ENCODE assay signal across 32 cellular contexts in the genomic region with DNA sequence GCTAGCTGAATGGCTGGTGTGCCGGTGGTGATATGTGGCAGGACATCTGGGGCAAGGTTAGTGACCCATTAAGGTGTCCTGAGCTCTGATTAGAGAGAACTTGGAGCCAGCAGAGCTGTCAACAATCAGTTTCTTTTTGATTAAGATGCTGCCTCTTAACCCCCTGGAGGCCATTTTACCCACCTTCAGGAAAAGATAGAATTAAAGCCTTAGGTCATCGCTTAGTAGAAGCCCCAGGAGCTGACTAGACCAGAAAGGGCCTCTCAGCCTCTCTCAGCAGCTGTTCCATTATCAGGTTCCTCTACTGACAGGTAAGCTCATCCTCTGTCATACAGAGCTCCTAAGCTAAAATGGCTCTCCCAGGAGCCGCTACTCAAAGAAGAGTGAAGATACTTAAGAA.
DNase-seq lines count a peak whose midpoint lies in the region; ATAC-seq and TF ChIP-seq lines count a peak whose summit lies in the region.
"Had no signal": no experiment of that assay in that cellular context is flagged by ENCODE, and none has a peak within 500 bp of the region (broad histone marks: within the 10 kb centered on the region; RNA-seq: fewer than 3 reads in every experiment).

No MANE protein-coding gene starts in this region.

- H3K27me3 ChIP-seq in neural cell (ENCODE audit: insufficient read depth, low read depth, low read length), result no peaks in the 10 kb centered on the region
- no peaks in the 10 kb centered on the region for H3K27me3 ChIP-seq in stomach
- no peaks in the 10 kb centered on the region for H3K27me3 ChIP-seq in ovary
- H3K27me3 ChIP-seq: dorsolateral prefrontal cortex, heart right ventricle, pancreas, uterus had no signal

- H3K27ac Mint-ChIP-seq in IgD-negative memory B cell, result peak overlapping the region in 2 of 3 donors; percentile 3
- H3K27ac Mint-ChIP-seq in activated T-helper 1 cell treated with anti-CD3 and anti-CD28 coated beads, Interleukin-12 subunit alpha, Interleukin-12 subunit beta, Interleukin-2, Interleukin-4 antibody, amounts not matched to agents 30 ng/mL and 10 ng/mL and 1 ng/mL, durations not matched to agents 14 hours and 24 hours and 36 hours, result peak overlapping the region; percentile 24
- H3K27ac Mint-ChIP-seq: activated CD4-positive, alpha-beta T cell treated with anti-CD3 and anti-CD28 coated beads, Interleukin-2, amount 10 ng/mL, durations not matched to agents 7 days and 5 days; activated CD8-positive, alpha-beta memory T cell treated with anti-CD3 and anti-CD28 coated beads, Interleukin-2, amount 10 ng/mL, durations not matched to agents 7 days and 5 days; activated naive CD4-positive, alpha-beta T cell treated with anti-CD3 and anti-CD28 coated beads for 36 hours; natural killer cell; stimulated activated naive CD8-positive, alpha-beta T cell treated with anti-CD3 and anti-CD28 coated beads, Interleukin-15, Interleukin-2, amounts not matched to agents 100 ng/mL and 50 ng/mL, for 24 hours had no signal

- TF ChIP-seq EP300 in neural cell (conservative IDR thresholded peaks at IDR 0.05; ENCODE audit: poor library complexity, severe bottlenecking) (no peak), stomach (IDR thresholded peaks at IDR 0.05) (no peak), ovary (IDR thresholded peaks at IDR 0.05) (no peak)

- TF ChIP-seq POLR2A in stomach (IDR thresholded peaks at IDR 0.05) (no peak), ovary (IDR thresholded peaks at IDR 0.05) (no peak)

- no peaks in the 10 kb centered on the region for H4K20me1 ChIP-seq in neural cell (ENCODE audit: insufficient read depth)

- H3K4me3 ChIP-seq in neural cell (ENCODE audit: low read length), result peak overlapping the region; percentile 11
- H3K4me3 ChIP-seq in stomach, result no peak overlapping the region
- H3K4me3 ChIP-seq in ovary, result no peak overlapping the region
- H3K4me3 ChIP-seq: dorsolateral prefrontal cortex, heart right ventricle, K562, pancreas, thoracic aorta, uterus had no signal

- TF ChIP-seq CTCF in neural cell (IDR thresholded peaks at IDR 0.05; ENCODE audit: poor library complexity, severe bottlenecking), result no peak
- TF ChIP-seq CTCF in stomach (IDR thresholded peaks at IDR 0.05), result no peak
- no peak for TF ChIP-seq CTCF in ovary (IDR thresholded peaks at IDR 0.05)

- DNase-seq in NCI-H146 (lab: John Stamatoyannopoulos, UW), result peak; percentile 32
- no peak for DNase-seq in NCI-H146 treated with DMSO at 0.1 percent for 48 hours (lab: John Stamatoyannopoulos, UW; ENCODE audit: unreplicated experiment)
- no peak for DNase-seq in activated T-helper 1 cell treated with anti-CD3 and anti-CD28 coated beads, Interleukin-12 subunit alpha, Interleukin-12 subunit beta, Interleukin-2, Interleukin-4 antibody, amounts not matched to agents 30 ng/mL and 10 ng/mL and 1 ng/mL, durations not matched to agents 14 hours and 24 hours and 36 hours (ENCODE audit: low spot score)
- DNase-seq in stomach, result no peak
- no peak for DNase-seq in ovary
- DNase-seq: 8988T; activated CD4-positive, alpha-beta T cell treated with anti-CD3 and anti-CD28 coated beads, Interleukin-2, amount 10 ng/mL, durations not matched to agents 7 days and 5 days; activated CD8-positive, alpha-beta memory T cell treated with anti-CD3 and anti-CD28 coated beads, Interleukin-2, amount 10 ng/mL, durations not matched to agents 7 days and 5 days; activated naive CD4-positive, alpha-beta T cell treated with anti-CD3 and anti-CD28 coated beads for 36 hours; activated T-cell treated with anti-CD3 and anti-CD28 coated beads, Interleukin-2, amount 50 U/mL, for 4 hours; cerebellar nuclear complex; dorsolateral prefrontal cortex; foreskin melanocyte; H7; heart right ventricle; kidney; natural killer cell; NCI-H1048; NCI-H1694 treated with DMSO at 0.1 percent for 48 hours; pancreas; small intestine; SW 1271; T-helper 9 cell; uterus had no signal

- no peak overlapping the region for H2AFZ ChIP-seq in neural cell (ENCODE audit: low read depth, low read length)

- peaks cover 0 to 4% (median 1%) of the 10 kb centered on the region in 3 donors for H3K4me1 Mint-ChIP-seq in IgD-negative memory B cell
- no peaks in the 10 kb centered on the region for H3K4me1 Mint-ChIP-seq in activated T-helper 1 cell treated with anti-CD3 and anti-CD28 coated beads, Interleukin-12 subunit alpha, Interleukin-12 subunit beta, Interleukin-2, Interleukin-4 antibody, amounts not matched to agents 30 ng/mL and 10 ng/mL and 1 ng/mL, durations not matched to agents 14 hours and 24 hours and 36 hours (ENCODE audit: low read depth)
- H3K4me1 Mint-ChIP-seq: activated CD8-positive, alpha-beta memory T cell treated with anti-CD3 and anti-CD28 coated beads, Interleukin-2, amount 10 ng/mL, durations not matched to agents 7 days and 5 days; CD14-positive monocyte; natural killer cell had no signal

- H3K9me3 Mint-ChIP-seq in IgD-negative memory B cell, result peaks cover 0 to 5% (median 0%) of the 10 kb centered on the region in 3 donors
- H3K9me3 Mint-ChIP-seq in activated T-helper 1 cell treated with anti-CD3 and anti-CD28 coated beads, Interleukin-12 subunit alpha, Interleukin-12 subunit beta, Interleukin-2, Interleukin-4 antibody, amounts not matched to agents 30 ng/mL and 10 ng/mL and 1 ng/mL, durations not matched to agents 14 hours and 24 hours and 36 hours, result no peaks in the 10 kb centered on the region
- H3K9me3 Mint-ChIP-seq: activated naive CD4-positive, alpha-beta T cell treated with anti-CD3 and anti-CD28 coated beads for 36 hours; activated T-cell treated with anti-CD3 and anti-CD28 coated beads, Interleukin-2, amount 50 U/mL, for 4 hours; CD14-positive monocyte; natural killer cell; stimulated activated naive CD8-positive, alpha-beta T cell treated with anti-CD3 and anti-CD28 coated beads, Interleukin-15, Interleukin-2, amounts not matched to agents 100 ng/mL and 50 ng/mL, for 24 hours had no signal

- H3K9me2 ChIP-seq in neural cell (ENCODE audit: insufficient read depth, low read length), result no peaks in the 10 kb centered on the region

- no peaks in the 10 kb centered on the region for H3K27me3 Mint-ChIP-seq in IgD-negative memory B cell
- H3K27me3 Mint-ChIP-seq in activated T-helper 1 cell treated with anti-CD3 and anti-CD28 coated beads, Interleukin-12 subunit alpha, Interleukin-12 subunit beta, Interleukin-2, Interleukin-4 antibody, amounts not matched to agents 30 ng/mL and 10 ng/mL and 1 ng/mL, durations not matched to agents 14 hours and 24 hours and 36 hours (ENCODE audit: insufficient read depth), result no peaks in the 10 kb centered on the region
- H3K27me3 Mint-ChIP-seq: activated CD4-positive, alpha-beta T cell treated with anti-CD3 and anti-CD28 coated beads, Interleukin-2, amount 10 ng/mL, durations not matched to agents 7 days and 5 days; activated CD8-positive, alpha-beta memory T cell treated with anti-CD3 and anti-CD28 coated beads, Interleukin-2, amount 10 ng/mL, durations not matched to agents 7 days and 5 days; brain; stimulated activated naive CD8-positive, alpha-beta T cell treated with anti-CD3 and anti-CD28 coated beads, Interleukin-15, Interleukin-2, amounts not matched to agents 100 ng/mL and 50 ng/mL, for 24 hours had no signal

- no peak for TF ChIP-seq RAD21 in neural cell (conservative IDR thresholded peaks at IDR 0.05)

- 49 to 69% (median 65%) methylated on average over 3 of the region's 3 CpGs for WGBS in stomach, 5 donors
- 57 to 62% (median 62%) methylated on average over 3 of the region's 3 CpGs for WGBS in ovary, 3 donors

- H3K4me3 Mint-ChIP-seq in IgD-negative memory B cell, result no peak overlapping the region
- no peak overlapping the region for H3K4me3 Mint-ChIP-seq in activated T-helper 1 cell treated with anti-CD3 and anti-CD28 coated beads, Interleukin-12 subunit alpha, Interleukin-12 subunit beta, Interleukin-2, Interleukin-4 antibody, amounts not matched to agents 30 ng/mL and 10 ng/mL and 1 ng/mL, durations not matched to agents 14 hours and 24 hours and 36 hours
- H3K4me3 Mint-ChIP-seq: activated CD4-positive, alpha-beta T cell treated with anti-CD3 and anti-CD28 coated beads, Interleukin-2, amount 10 ng/mL, durations not matched to agents 7 days and 5 days; activated CD8-positive, alpha-beta memory T cell treated with anti-CD3 and anti-CD28 coated beads, Interleukin-2, amount 10 ng/mL, durations not matched to agents 7 days and 5 days; activated naive CD4-positive, alpha-beta T cell treated with anti-CD3 and anti-CD28 coated beads for 36 hours; activated T-cell treated with anti-CD3 and anti-CD28 coated beads, Interleukin-2, amount 50 U/mL, for 4 hours; brain; CD14-positive monocyte; natural killer cell; stimulated activated naive CD8-positive, alpha-beta T cell treated with anti-CD3 and anti-CD28 coated beads, Interleukin-15, Interleukin-2, amounts not matched to agents 100 ng/mL and 50 ng/mL, for 24 hours had no signal

- intact Hi-C loops in activated T-helper 1 cell treated with anti-CD3 and anti-CD28 coated beads, Interleukin-12 subunit alpha, Interleukin-12 subunit beta, Interleukin-2, Interleukin-4 antibody, amounts not matched to agents 30 ng/mL and 10 ng/mL and 1 ng/mL, durations not matched to agents 14 hours and 24 hours and 36 hours (cut with micrococcal nuclease), result no loop called here
- intact Hi-C loops in stomach (cut with DNase I; ENCODE audit: low total_unique reads), result no loop called here
- intact Hi-C loops in ovary (cut with DNase I), result no loop called here

- H3K36me3 Mint-ChIP-seq in IgD-negative memory B cell, result no peaks in the 10 kb centered on the region
- H3K36me3 Mint-ChIP-seq in activated T-helper 1 cell treated with anti-CD3 and anti-CD28 coated beads, Interleukin-12 subunit alpha, Interleukin-12 subunit beta, Interleukin-2, Interleukin-4 antibody, amounts not matched to agents 30 ng/mL and 10 ng/mL and 1 ng/mL, durations not matched to agents 14 hours and 24 hours and 36 hours (ENCODE audit: low read depth), result peaks cover 9% of the 10 kb centered on the region
- H3K36me3 Mint-ChIP-seq: CD14-positive monocyte, natural killer cell had no signal

- no peaks in the 10 kb centered on the region for H3K36me3 ChIP-seq in neural cell (ENCODE audit: insufficient read depth, low read length)
- H3K36me3 ChIP-seq in stomach, result no peaks in the 10 kb centered on the region
- no peaks in the 10 kb centered on the region for H3K36me3 ChIP-seq in ovary
- H3K36me3 ChIP-seq: heart right ventricle, pancreas, thoracic aorta, uterus had no signal

- H3K9me3 ChIP-seq in neural cell (ENCODE audit: low read length) (no peaks in the 10 kb centered on the region), stomach (no peaks in the 10 kb centered on the region), ovary (no peaks in the 10 kb centered on the region)
- H3K9me3 ChIP-seq: pancreas, thoracic aorta, uterus had no signal

- H3K4me1 ChIP-seq in stomach (no peaks in the 10 kb centered on the region), ovary (ENCODE audit: insufficient read depth) (no peaks in the 10 kb centered on the region)
- H3K4me1 ChIP-seq: heart right ventricle, pancreas, uterus had no signal

- no peaks in the 10 kb centered on the region for H3F3A ChIP-seq in neural cell (ENCODE audit: insufficient read depth, low read length, poor library complexity, severe bottlenecking)

- H3K4me2 ChIP-seq in neural cell (ENCODE audit: low read length), result no peak overlapping the region

- no peak for ATAC-seq in HG03175 (IDR thresholded peaks at IDR 0.05; ENCODE audit: unreplicated experiment)
- ATAC-seq: activated CD8-positive, alpha-beta memory T cell treated with anti-CD3 and anti-CD28 coated beads, Interleukin-2, amount 10 ng/mL, durations not matched to agents 7 days and 5 days; activated T-cell treated with anti-CD3 and anti-CD28 coated beads, Interleukin-2, amount 50 U/mL, for 4 hours; heart right ventricle; K562; natural killer cell had no signal

- H3K9ac ChIP-seq in neural cell (ENCODE audit: low read length), result no peak overlapping the region

- H3K27ac ChIP-seq in neural cell (ENCODE audit: low read length) (peak overlapping the region; percentile 52), stomach (no peak overlapping the region), ovary (no peak overlapping the region)
- H3K27ac ChIP-seq: dorsolateral prefrontal cortex, heart right ventricle, pancreas, thoracic aorta, uterus had no signal

- H3K79me2 ChIP-seq in neural cell (replicated peaks; ENCODE audit: insufficient read depth, low read length), result no peaks in the 10 kb centered on the region
